In genomic region chr14:50059773-50060629, GRCh38 we compare ENCODE assay signal across 8 cellular contexts. TPM values are rescaled to one million over a fixed set of nuclear protein-coding genes. Genes with fewer than 3 reads are reported as not detected.
DNase-seq lines count a peak whose midpoint lies in the region; ATAC-seq, FAIRE-seq and TF ChIP-seq lines count a peak whose summit lies in the region.

No MANE protein-coding gene starts in this region.

- CTCF ChIA-PET in A549 (lab: Yijun Ruan, JAX): interaction anchor here (0.6 to 4.3 kb wide), 11 partner anchors 10 to 207 kb away, joined by 3 to 29 read pairs (median 5); partner anchors contain the start of gene NEMF
- CTCF ChIA-PET in HEK293 (lab: Yijun Ruan, JAX): interaction anchor here (0.7 to 1.6 kb wide), 4 partner anchors 21 to 208 kb away, joined by 3 to 4 read pairs (median 4); partner anchors contain the start of gene NEMF
- CTCF ChIA-PET in GM12878 (lab: Yijun Ruan, JAX): interaction anchor here (0.6 to 5.6 kb wide), 13 partner anchors 12 to 208 kb away, joined by 3 to 92 read pairs (median 4); partner anchors contain the start of gene NEMF

- peak overlapping the region; percentile 56 for H3K4me2 ChIP-seq in A549
- no peak overlapping the region for H3K4me2 ChIP-seq in GM12878 (ENCODE audit: control insufficient read depth, insufficient read depth)

- H3K27ac ChIP-seq in A549 (peak overlapping the region; percentile 90 to 95), HEK293 (ENCODE audit: extremely low read depth, low read depth, low read length) (no peak overlapping the region), GM12878 (ENCODE audit: control insufficient read depth, insufficient read depth) (peak overlapping the region; percentile 98), muscle layer of colon (ENCODE audit: low read depth, low read length) (peak overlapping the region; percentile 57)

- no peak overlapping the region for H2AFZ ChIP-seq in GM12878 (ENCODE audit: control insufficient read depth, low read depth, low read length)

- WGBS in A549 (ENCODE audit: missing lambda C conversion rate): 95% methylated on average over 12 of the region's 12 CpGs
- WGBS in GM12878 (ENCODE audit: insufficient coverage, insufficient replicate concordance, low lambda C conversion rate, missing lambda C conversion rate): over 99% methylated on average over 12 of the region's 12 CpGs

- H3K36me3 ChIP-seq in HEK293 (ENCODE audit: control insufficient read depth in 2 of 2, insufficient read depth in 1 of 2, low read length in 2 of 2) (no peaks in the 10 kb centered on the region), GM12878 (ENCODE audit: control insufficient read depth in 2 of 2, insufficient read depth in 2 of 2, low read length in 1 of 2) (no peaks in the 10 kb centered on the region; a peak in 1 of 4 replicates), muscle layer of colon (ENCODE audit: insufficient read depth, low read length) (no peaks in the 10 kb centered on the region)

- in situ Hi-C loops in GM12878 (cut with MboI): no loop called here

- H3K4me3 ChIP-seq in A549 (no peak overlapping the region), HEK293 (ENCODE audit: low read depth, low read length) (no peak overlapping the region), GM12878 (no peak overlapping the region), muscle layer of colon (ENCODE audit: low read depth in 1 of 2, low read length in 2 of 2) (no peak overlapping the region)

- no peaks in the 10 kb centered on the region for H4K20me1 ChIP-seq in GM12878 (ENCODE audit: control insufficient read depth, insufficient read depth)

- FAIRE-seq in A549 (lab: Jason Lieb, UNC): no peak
- no peak for FAIRE-seq in GM12878 (lab: Jason Lieb, UNC)

- H3K27me3 ChIP-seq in GM12878 (replicated peaks in 1 of 2; ENCODE audit: control insufficient read depth in 2 of 2, insufficient read depth in 2 of 2, low read length in 1 of 2) (no peaks in the 10 kb centered on the region), muscle layer of colon (ENCODE audit: control insufficient read depth in 1 of 2, insufficient read depth in 2 of 2, low read length in 2 of 2) (no peaks in the 10 kb centered on the region)

- H3K9ac ChIP-seq in GM12878 (ENCODE audit: control insufficient read depth, insufficient read depth, low read length) (peak overlapping the region; percentile 94; the same call in 1 of the 2 replicates), muscle layer of colon (ENCODE audit: low read length) (no peak overlapping the region)

- RAD21 ChIA-PET in GM12878 (lab: Charles Lee; ENCODE audit: unreplicated experiment): interaction anchor here (1.0 to 6.1 kb wide), 10 partner anchors 9 to 202 kb away, joined by 3 to 110 read pairs (median 28); no protein-coding TSS in a partner anchor

- H3K9me3 ChIP-seq in A549 (no peaks in the 10 kb centered on the region), HEK293 (ENCODE audit: control insufficient read depth, insufficient read depth, low read depth, low read length) (no peaks in the 10 kb centered on the region), GM12878 (replicated peaks; ENCODE audit: control insufficient read depth, insufficient read depth, low read length) (no peaks in the 10 kb centered on the region), muscle layer of colon (ENCODE audit: low read length) (no peaks in the 10 kb centered on the region)

- TF ChIP-seq EP300 in A549 (IDR thresholded peaks at IDR 0.05) (no peak), GM12878 (IDR thresholded peaks at IDR 0.05; ENCODE audit: borderline replicate concordance in 1 of 2, control insufficient read depth in 1 of 2, low read depth in 2 of 2, low read length in 2 of 2) (no peak)

- intact Hi-C loops in GM12878 (cut with micrococcal nuclease; ENCODE audit: unreplicated experiment): loop anchor here (5.0 kb wide), 1 partner anchor 198 kb away; no protein-coding TSS in a partner anchor

- ATAC-seq in A549 (no peak), GM12878 (no peak), HG02759 (IDR thresholded peaks at IDR 0.05; ENCODE audit: unreplicated experiment) (no peak)

- TF ChIP-seq RAD21 in A549 (conservative IDR thresholded peaks at IDR 0.05 in 1 of 2, IDR thresholded peaks at IDR 0.05 in 1 of 2): no peak
- no peak for TF ChIP-seq RAD21 in GM12878 (IDR thresholded peaks at IDR 0.05; ENCODE audit: insufficient read depth, low read depth, low read length)

- no TSS peak for BruUV-seq in GM12878 (replicated peaks; lab: Mats Ljungman, UMichigan)

- DNase-seq in A549 (ENCODE audit: low read depth in 1 of 2, low spot score in 1 of 2): no peak
- DNase-seq in GM12878 (ENCODE audit: low read depth, low spot score): no peak
- no peak for DNase-seq in SIG-M5 treated with dmso at 0.1 percent for 504 hours (lab: John Stamatoyannopoulos, UW; ENCODE audit: unreplicated experiment)
- DNase-seq in anterior cingulate cortex (lab: John Stamatoyannopoulos, UW): no peak
- DNase-seq in COR-L47 (lab: John Stamatoyannopoulos, UW): no peak

- POLR2A ChIA-PET in A549 (lab: Yijun Ruan, JAX) (interaction anchor here (1.6 to 2.0 kb wide), 2 partner anchors 21 to 168 kb away, joined by 4 to 7 read pairs; partner anchors contain the start of gene ARF6), HEK293 (lab: Yijun Ruan, JAX) (interaction anchor here (0.6 to 1.4 kb wide), 2 partner anchors 56 to 167 kb away, joined by 3 read pairs; partner anchors contain the start of genes ARF6 and VCPKMT), GM12878 (lab: Charles Lee) (interaction anchor here (0.6 to 4.2 kb wide), 9 partner anchors 10 to 205 kb away, joined by 3 to 62 read pairs (median 10); no protein-coding TSS in a partner anchor)

- SMC1A ChIA-PET in GM12878 (lab: Charles Lee; ENCODE audit: uncharacterized antibody, unreplicated experiment): interaction anchor here (0.7 to 6.7 kb wide), 17 partner anchors 13 to 208 kb away, joined by 3 to 96 read pairs (median 4); no protein-coding TSS in a partner anchor

- TF ChIP-seq POLR2A in A549 (IDR thresholded peaks at IDR 0.05; ENCODE audit: low read length) (no peak), GM12878 (IDR thresholded peaks at IDR 0.05; ENCODE audit: low read depth, low read length) (no peak)

- H3K79me2 ChIP-seq in GM12878 (ENCODE audit: control insufficient read depth, insufficient read depth, low read length): peaks cover 7% of the 10 kb centered on the region

- H3K4me1 ChIP-seq in A549 (peaks cover 39% of the 10 kb centered on the region), HEK293 (ENCODE audit: control insufficient read depth, insufficient read depth, low read length) (peaks cover 18% of the 10 kb centered on the region), GM12878 (ENCODE audit: control insufficient read depth, insufficient read depth, low read length) (peaks cover 45% of the 10 kb centered on the region), muscle layer of colon (ENCODE audit: insufficient read depth, low read length) (peaks cover 21% of the 10 kb centered on the region)

- TF ChIP-seq CTCF in A549 (IDR thresholded peaks at IDR 0.05): no peak
- no peak for TF ChIP-seq CTCF in HEK293 (tag by site-specific recombination; IDR thresholded peaks at IDR 0.05)
- no peak for TF ChIP-seq CTCF in GM12878 (IDR thresholded peaks at IDR 0.05 in 2 of 3, conservative IDR thresholded peaks at IDR 0.05 in 1 of 3; ENCODE audit: control insufficient read depth in 2 of 3, extremely low read depth in 1 of 3, insufficient read depth in 1 of 3, low read depth in 3 of 3, low read length in 3 of 3)

TF ChIP-seq in A549, 52 proteins besides CTCF, POLR2A, EP300 and RAD21 (continues in another document):
- TF ChIP-seq CHD4 (IDR thresholded peaks at IDR 0.05; ENCODE audit: borderline replicate concordance): no peak
- TF ChIP-seq POLR2AphosphoS2 (conservative IDR thresholded peaks at IDR 0.05; ENCODE audit: low read length): no peak
- no peak for TF ChIP-seq JUN (IDR thresholded peaks at IDR 0.05)
- TF ChIP-seq TP53 (CRISPR knock-in tag; IDR thresholded peaks at IDR 0.05): no peak
- no peak for TF ChIP-seq BHLHE40 (IDR thresholded peaks at IDR 0.05; ENCODE audit: low read depth, low read length)
- no peak for TF ChIP-seq CEBPB (IDR thresholded peaks at IDR 0.05)

TF ChIP-seq in HEK293, 187 proteins besides CTCF, POLR2A, EP300 and RAD21 (continues in another document):
- no peak for TF ChIP-seq YY1 (tag by site-specific recombination; IDR thresholded peaks at IDR 0.05)
- no peak for TF ChIP-seq ZNF146 (tag by site-specific recombination; IDR thresholded peaks at IDR 0.05)

TF ChIP-seq in GM12878, 131 proteins besides CTCF, POLR2A, EP300 and RAD21 (continues in another document):
- TF ChIP-seq ZNF24 (IDR thresholded peaks at IDR 0.05): no peak

RNA-seq across cellular contexts. Expression of gene VCPKMT, which starts 56.4 kb away (rescaled TPM):
- polyA plus RNA-seq in A549 (2011; rRNA removed) (9.8 and 12.2 TPM in 2 replicates), A549 (2017; fragmentation: RNase III; extraction: RNeasy Plus Mini Kit Qiagen cat#74134 plus additional on column Dnase treatment) (7.8 to 8.0 TPM (median 8.0 TPM) in 3 replicates), GM12878 (2011; rRNA removed) (13.3 and 19.4 TPM in 2 replicates), GM12878 (2014; fragmentation: Illumina TruSeq; extraction: Trizol) (12.8 and 16.6 TPM in 2 replicates), GM12878 (2014; fragmentation: Nextera tagmentation; extraction: Ambion mirVana) (10 to 100 TPM in 1 of 2 experiments, 1 to 10 TPM in 1; 8.5 to 11.5 TPM), GM12878 (2014; rRNA removed) (12.3 and 18.2 TPM in 2 replicates), GM12878 (2016; fragmentation: Nextera tagmentation; extraction: Ambion mirVana) (10 to 100 TPM; 17.5 to 18.4 TPM)
- 4.8 and 5.2 TPM in 2 replicates for polyA plus RNA-seq in A549 (2012; cell fraction: cytosol; rRNA removed)
- 7.3 and 7.8 TPM in 2 replicates for polyA plus RNA-seq in A549 (2012; cell fraction: nucleus; rRNA removed)
- 1.6 and 3.8 TPM in 2 replicates for polyA minus RNA-seq in A549 (2011; rRNA and poly(A)+ RNA removed)
- 21.6 and 23.5 TPM in 2 replicates for total RNA-seq in GM12878 (2013; cell fraction: nucleolus; rRNA removed)
- total RNA-seq in GM12878 (2014; rRNA removed) (11.6 and 12.9 TPM in 2 replicates), GM12878 (2014; rRNA removed; fragmentation: Illumina TruSeq; extraction: Trizol) (12.6 and 12.9 TPM in 2 replicates), GM12878 (2021) (12.8 and 13.3 TPM in 2 replicates)
- polyA plus RNA-seq in GM12878 (2011; ENCODE audit: low read depth): 9.4 TPM
- 5.7 and 9.1 TPM in 2 replicates for polyA plus RNA-seq in GM12878 (2011; cell fraction: cytosol; rRNA removed)
- polyA plus RNA-seq in GM12878 (2011; cell fraction: nucleus; rRNA removed): 13.7 and 14.4 TPM in 2 replicates
- 13.5 and 15.6 TPM in 2 replicates for polyA plus RNA-seq in GM12878 (2012)
- polyA minus RNA-seq in GM12878 (2011; rRNA and poly(A)+ RNA removed): 2.5 and 3.5 TPM in 2 replicates
- 1.3 and 2.2 TPM in 2 replicates for polyA minus RNA-seq in GM12878 (2011; cell fraction: cytosol; rRNA and poly(A)+ RNA removed)
- polyA minus RNA-seq in GM12878 (2011; cell fraction: nucleus; rRNA and poly(A)+ RNA removed): 5.8 and 10.0 TPM in 2 replicates
